9 cellular contexts compared by ENCODE assay signal in genomic region chr2:195575879-195576391, GRCh38.
DNase-seq lines count a peak whose midpoint lies in the region; ATAC-seq and TF ChIP-seq lines count a peak whose summit lies in the region.
"Had no signal": no experiment of that assay in that cellular context is flagged by ENCODE, and none has a peak within 500 bp of the region (broad histone marks: within the 10 kb centered on the region; RNA-seq: fewer than 3 reads in every experiment).

No MANE protein-coding gene starts in this region.

- H3K9me3 Mint-ChIP-seq in memory B cell: peaks cover 2% of the 10 kb centered on the region

- peak; percentile 15; the same call in 1 of the 3 replicates for TF ChIP-seq CTCF in GM12872 (IDR thresholded peaks at IDR 0.05; ENCODE audit: insufficient read depth, low read depth, low read length)
- TF ChIP-seq CTCF in breast epithelium (IDR thresholded peaks at IDR 0.05): peak in 2 of 3 donors; percentile 21 to 25
- no peak for TF ChIP-seq CTCF in sigmoid colon (IDR thresholded peaks at IDR 0.05)

- no peaks in the 10 kb centered on the region for H3K27me3 Mint-ChIP-seq in memory B cell

- no peak overlapping the region for H2AFZ ChIP-seq in ACC112 (ENCODE audit: low read length, unreplicated experiment)

- H3K4me1 Mint-ChIP-seq in memory B cell: peaks cover 32% of the 10 kb centered on the region

- H3K27me3 ChIP-seq in ACC112 (ENCODE audit: insufficient read depth, low read length): no peaks in the 10 kb centered on the region
- no peaks in the 10 kb centered on the region for H3K27me3 ChIP-seq in breast epithelium
- H3K27me3 ChIP-seq in sigmoid colon: no peaks in the 10 kb centered on the region
- H3K27me3 ChIP-seq: neutrophil had no signal

- H3K27ac Mint-ChIP-seq in memory B cell: peak overlapping the region; percentile 90

- H3K4me3 ChIP-seq in ACC112 (ENCODE audit: low read depth, low read length) (peak overlapping the region; percentile 18; the same call in 1 of the 2 replicates), breast epithelium (no peak overlapping the region), sigmoid colon (no peak overlapping the region)

- H3K27ac ChIP-seq in ACC112 (ENCODE audit: low read depth, low read length) (peak overlapping the region; percentile 74), breast epithelium (no peak overlapping the region), sigmoid colon (no peak overlapping the region)
- H3K27ac ChIP-seq: neutrophil had no signal

- TF ChIP-seq POLR2A in breast epithelium (IDR thresholded peaks at IDR 0.05) (no peak), sigmoid colon (IDR thresholded peaks at IDR 0.05) (no peak)

- WGBS in sigmoid colon, 2 donors: 12 to 19% methylated on average over 4 of the region's 4 CpGs

- no peaks in the 10 kb centered on the region for H3K79me2 ChIP-seq in ACC112 (ENCODE audit: control insufficient read depth, insufficient read depth, low read length, unreplicated experiment)

- DNase-seq in NCI-H1105 treated with DMSO at 0.1 percent for 48 hours (lab: John Stamatoyannopoulos, UW) (peak; percentile 32), breast epithelium (ENCODE audit: low spot score in 2 of 2) (no peak), memory B cell (ENCODE audit: low spot score in 2 of 2) (peak; percentile 28 to 68), D341Med (ENCODE audit: low spot score) (no peak), sigmoid colon (no peak)

- H3K36me3 ChIP-seq in ACC112 (ENCODE audit: insufficient read depth, low read length) (no peaks in the 10 kb centered on the region), breast epithelium (no peaks in the 10 kb centered on the region), sigmoid colon (no peaks in the 10 kb centered on the region)
- H3K36me3 ChIP-seq: neutrophil had no signal

- intact Hi-C loops in breast epithelium (cut with DNase I; ENCODE audit: low total_unique reads) (no loop called here), sigmoid colon (cut with DNase I) (no loop called here)

- H3K36me3 Mint-ChIP-seq in memory B cell: peaks cover 2% of the 10 kb centered on the region

- ATAC-seq in HG02642 (IDR thresholded peaks at IDR 0.05; ENCODE audit: poor library complexity, unreplicated experiment) (peak; percentile 70), memory B cell (ENCODE audit: low read depth) (peak; percentile 93)

- TF ChIP-seq EP300 in sigmoid colon (IDR thresholded peaks at IDR 0.05): no peak

- H3K9me3 ChIP-seq in breast epithelium: no peaks in the 10 kb centered on the region
- no peaks in the 10 kb centered on the region for H3K9me3 ChIP-seq in sigmoid colon
- H3K9me3 ChIP-seq: neutrophil had no signal

- H3K4me3 Mint-ChIP-seq in memory B cell: peak overlapping the region; percentile 73

- peaks cover 22% of the 10 kb centered on the region for H3K4me1 ChIP-seq in ACC112 (ENCODE audit: control insufficient read depth, insufficient read depth, low read length, unreplicated experiment)
- no peaks in the 10 kb centered on the region for H3K4me1 ChIP-seq in breast epithelium
- peaks cover 0 to 7% (median 0%) of the 10 kb centered on the region in 4 donors for H3K4me1 ChIP-seq in sigmoid colon

Comparison
In these comparisons a context has a peak if more than half of its experiments do, and no peak if none do; other contexts are left out.
1. CTCF ChIP-seq: peak in GM12872 (single experiment) and breast epithelium (2 of 3); none in sigmoid colon (0 of 4).
2. DNase-seq: peak in NCI-H1105 treated with DMSO at 0.1 percent for 48 hours (single experiment) and memory B cell (2 of 2); none in breast epithelium (0 of 2), D341Med (single experiment) and sigmoid colon (single experiment).